In the genomic region with DNA sequence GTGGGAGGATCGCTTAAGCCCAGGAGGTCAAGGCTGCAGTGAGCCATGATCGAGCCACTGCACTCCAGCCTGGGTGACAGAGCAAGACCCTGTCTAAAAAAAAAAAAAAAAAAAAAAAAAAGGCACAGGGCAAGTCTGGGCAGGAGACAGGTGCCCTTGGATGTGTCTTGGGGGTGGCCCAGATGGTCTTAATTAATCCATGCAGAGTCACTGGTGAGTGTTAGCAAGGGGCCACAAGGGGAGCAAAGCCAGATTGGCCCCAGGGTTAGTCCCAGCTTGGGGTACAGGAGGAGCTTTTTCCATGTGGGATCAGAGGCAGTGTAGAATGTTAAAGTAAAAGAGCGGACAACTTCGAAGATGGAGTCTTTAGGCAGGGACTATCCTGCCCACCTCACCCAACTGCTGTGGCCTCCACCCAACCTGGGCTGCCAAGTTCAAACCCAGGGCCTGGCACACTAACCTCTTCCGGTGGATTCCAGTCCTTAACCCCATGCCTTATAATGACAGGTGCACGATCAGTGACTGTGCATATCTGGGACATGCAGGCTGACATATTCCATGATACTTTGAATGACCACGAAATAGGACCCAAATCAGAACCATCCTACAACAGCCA, we compare ENCODE assay signal across 25 cellular contexts. TPM values are rescaled to one million over a fixed set of nuclear protein-coding genes. Genes with fewer than 3 reads are reported as not detected.
"Had no signal": no experiment of that assay in that cellular context is flagged by ENCODE, and none has a peak within 500 bp of the region (broad histone marks: within the 10 kb centered on the region; RNA-seq: fewer than 3 reads in every experiment).

No MANE protein-coding gene starts in this region.

- H3K9me3 Mint-ChIP-seq: activated T-cell treated with anti-CD3 and anti-CD28 coated beads, Interleukin-2, amount 50 U/mL, for 72 hours; memory B cell; nephron; stimulated activated memory B cell treated with anti-CD40 and anti-IgM and Interleukin-4, amounts not matched to agents 10 μg/mL and 1 μg/mL and 100 μg/mL, for 72 hours had no signal

- H3K4me2 ChIP-seq: smooth muscle cell had no signal

- H3K27ac Mint-ChIP-seq: activated T-cell treated with anti-CD3 and anti-CD28 coated beads, Interleukin-2, amount 50 U/mL, for 72 hours; memory B cell; nephron; stimulated activated memory B cell treated with anti-CD40 and anti-IgM and Interleukin-4, amounts not matched to agents 10 μg/mL and 1 μg/mL and 100 μg/mL, for 72 hours had no signal

- ATAC-seq: activated T-cell treated with anti-CD3 and anti-CD28 coated beads, Interleukin-2, amount 50 U/mL, for 72 hours; body of pancreas; left colon; right lobe of liver; stimulated activated memory B cell treated with anti-CD40 and anti-IgM and Interleukin-4, amounts not matched to agents 10 μg/mL and 1 μg/mL and 100 μg/mL, for 72 hours had no signal

- H3K4me3 ChIP-seq: body of pancreas, cardiac muscle cell, heart right ventricle, right lobe of liver, smooth muscle cell, stomach, suprapubic skin, transverse colon, uterus had no signal

- H3K36me3 ChIP-seq: cardiac muscle cell, right lobe of liver, stomach, suprapubic skin, transverse colon, uterus had no signal

- H3K9me3 ChIP-seq: body of pancreas, heart right ventricle, right lobe of liver, stomach, suprapubic skin, transverse colon, uterus had no signal

- H3K4me1 ChIP-seq: body of pancreas, heart right ventricle, right lobe of liver, stomach, suprapubic skin, transverse colon, uterus had no signal

- FAIRE-seq: keratinocyte had no signal

- DNase-seq: activated CD4-positive, alpha-beta T cell treated with anti-CD3 and anti-CD28 coated beads for 1 hour; activated effector memory CD4-positive, alpha-beta T cell treated with anti-CD3 and anti-CD28 coated beads, Interleukin-2, amount 50 U/mL, for 16 hours; activated naive CD4-positive, alpha-beta T cell treated with anti-CD3 and anti-CD28 coated beads, Interleukin-2, amount 50 U/mL, for 16 hours; activated T-cell treated with anti-CD3 and anti-CD28 coated beads, Interleukin-2, amount 50 U/mL, for 72 hours; anterior cingulate cortex; body of pancreas; cortex of kidney; heart right ventricle; left colon; nucleus accumbens; right lobe of liver; stimulated activated CD4-positive, alpha-beta T cell treated with anti-CD3 and anti-CD28 coated beads, Interleukin-15, amount 100 ng/mL, for 24 hours; stomach; transverse colon; uterus had no signal

- H3K27me3 Mint-ChIP-seq: memory B cell; stimulated activated memory B cell treated with anti-CD40 and anti-IgM and Interleukin-4, amounts not matched to agents 10 μg/mL and 1 μg/mL and 100 μg/mL, for 72 hours had no signal

- H3K27ac ChIP-seq: body of pancreas, cardiac muscle cell, epithelial cell of prostate, heart right ventricle, right lobe of liver, stomach, suprapubic skin, transverse colon, uterus had no signal

- H3K27me3 ChIP-seq: body of pancreas, cardiac muscle cell, right lobe of liver had no signal

- H3K4me1 Mint-ChIP-seq: memory B cell; nephron; stimulated activated memory B cell treated with anti-CD40 and anti-IgM and Interleukin-4, amounts not matched to agents 10 μg/mL and 1 μg/mL and 100 μg/mL, for 72 hours had no signal

- H3K4me3 Mint-ChIP-seq: activated T-cell treated with anti-CD3 and anti-CD28 coated beads, Interleukin-2, amount 50 U/mL, for 72 hours; memory B cell; nephron; stimulated activated memory B cell treated with anti-CD40 and anti-IgM and Interleukin-4, amounts not matched to agents 10 μg/mL and 1 μg/mL and 100 μg/mL, for 72 hours had no signal

RNA-seq across cellular contexts. Expression of a gene that starts 32.2 kb away (rescaled TPM):
- total RNA-seq: cardiac muscle cell, fibroblast of villous mesenchyme, myocyte, right lobe of liver had no signal
- polyA plus RNA-seq: cardiac muscle cell, keratinocyte, smooth muscle cell had no signal

RNA-seq across cellular contexts. Expression of a gene that starts 36.1 kb away (rescaled TPM):
- total RNA-seq: cardiac muscle cell, fibroblast of villous mesenchyme, myocyte, smooth muscle cell had no signal
- polyA plus RNA-seq: smooth muscle cell had no signal
